Comparison of ENCODE assay signal across 8 cellular contexts in the genomic region with DNA sequence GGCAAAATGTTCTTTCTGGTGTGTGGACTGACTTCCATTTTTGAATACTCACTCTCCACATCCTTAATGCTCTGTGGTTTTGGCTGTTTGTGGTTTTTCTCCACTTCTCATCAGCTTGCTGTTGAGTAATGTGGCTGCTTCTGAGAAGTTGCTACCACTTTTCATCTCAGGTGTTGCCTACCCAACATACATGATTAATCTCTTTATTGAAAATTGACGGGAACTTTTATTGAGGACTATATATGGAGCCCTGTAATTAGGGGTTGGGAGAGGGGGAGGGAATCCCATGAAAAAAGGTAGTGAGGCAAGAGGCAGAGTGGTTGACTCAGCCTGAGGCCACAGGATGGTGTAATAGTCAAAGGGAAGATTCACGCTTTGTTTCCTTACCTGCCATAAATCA. TPM values are rescaled to one million over a fixed set of nuclear protein-coding genes. Genes with fewer than 3 reads are reported as not detected.
DNase-seq lines count a peak whose midpoint lies in the region; ATAC-seq and TF ChIP-seq lines count a peak whose summit lies in the region.

No MANE protein-coding gene starts in this region.

- H3K4me3 Mint-ChIP-seq in activated CD4-positive, alpha-beta memory T cell treated with anti-CD3 and anti-CD28 coated beads for 36 hours: no peak overlapping the region

- POLR2A ChIA-PET in GM10248 (lab: Yijun Ruan, JAX): no interaction called here
- POLR2A ChIA-PET in activated CD4-positive, alpha-beta memory T cell treated with anti-CD3 and anti-CD28 coated beads for 36 hours (lab: Charles Lee): interaction anchor here (0.9 kb wide), 1 partner anchor 71 kb away, joined by 3 read pairs; no protein-coding TSS in a partner anchor

- WGBS in lung, 2 donors: 23 to 59% methylated on average over 2 of the region's 2 CpGs

- TF ChIP-seq CTCF in GM10248 (IDR thresholded peaks at IDR 0.05; ENCODE audit: control extremely low read depth, extremely low read depth, low read depth, missing control alignments) (no peak), lung (IDR thresholded peaks at IDR 0.05; ENCODE audit: control extremely low read depth, extremely low read depth) (no peak)

- CTCF ChIA-PET in GM10248 (lab: Yijun Ruan, JAX): interaction anchor here (0.6 to 3.7 kb wide), 5 partner anchors 10 to 61 kb away, joined by 3 to 19 read pairs (median 5); no protein-coding TSS in a partner anchor
- CTCF ChIA-PET in activated CD4-positive, alpha-beta memory T cell treated with anti-CD3 and anti-CD28 coated beads for 36 hours (lab: Charles Lee): interaction anchor here (0.7 to 2.0 kb wide), 3 partner anchors 10 to 66 kb away, joined by 3 to 4 read pairs (median 4); no protein-coding TSS in a partner anchor

- H3K4me3 ChIP-seq in lung: no peak overlapping the region

- H3K4me1 Mint-ChIP-seq in activated CD4-positive, alpha-beta memory T cell treated with anti-CD3 and anti-CD28 coated beads for 36 hours (ENCODE audit: low read depth): peaks cover 16% of the 10 kb centered on the region

- no peaks in the 10 kb centered on the region for H3K36me3 ChIP-seq in lung (ENCODE audit: control insufficient read depth in 2 of 2, insufficient read depth in 2 of 2, low read length in 2 of 2)

- H3K27me3 Mint-ChIP-seq in activated CD4-positive, alpha-beta memory T cell treated with anti-CD3 and anti-CD28 coated beads for 36 hours: peaks cover 11% of the 10 kb centered on the region

- H3K27me3 ChIP-seq in lung (ENCODE audit: control insufficient read depth, insufficient read depth): no peaks in the 10 kb centered on the region

- H3K9me3 Mint-ChIP-seq in activated CD4-positive, alpha-beta memory T cell treated with anti-CD3 and anti-CD28 coated beads for 36 hours: peaks cover 6% of the 10 kb centered on the region

- peaks cover 0 to 2% of the 10 kb centered on the region in 2 donors for H3K4me1 ChIP-seq in lung (ENCODE audit: control insufficient read depth in 2 of 2, insufficient read depth in 2 of 2, low read length in 2 of 2)

- H3K9me3 ChIP-seq in lung (ENCODE audit: control insufficient read depth in 2 of 2, insufficient read depth in 1 of 2, low read length in 1 of 2): no peaks in the 10 kb centered on the region

- no peaks in the 10 kb centered on the region for H3K36me3 Mint-ChIP-seq in activated CD4-positive, alpha-beta memory T cell treated with anti-CD3 and anti-CD28 coated beads for 36 hours

- peak overlapping the region; percentile 49 for H3K27ac Mint-ChIP-seq in activated CD4-positive, alpha-beta memory T cell treated with anti-CD3 and anti-CD28 coated beads for 36 hours

- intact Hi-C loops in activated CD4-positive, alpha-beta memory T cell treated with anti-CD3 and anti-CD28 coated beads for 36 hours (cut with micrococcal nuclease): loop anchor here (1.0 to 5.0 kb wide), 6 partner anchors 12 to 156 kb away; no protein-coding TSS in a partner anchor

- H3K27ac ChIP-seq in lung (ENCODE audit: low read depth in 1 of 2, low read length in 1 of 2): no peak overlapping the region

- peak; percentile 26 for DNase-seq in GM10248 (ENCODE audit: extremely low spot score)
- DNase-seq in activated CD4-positive, alpha-beta memory T cell treated with anti-CD3 and anti-CD28 coated beads for 36 hours: peak; percentile 50
- no peak for DNase-seq in lung (ENCODE audit: low spot score)
- DNase-seq in GM19238 (ENCODE audit: insufficient read length, low spot score): no peak
- no peak for DNase-seq in OCI-M2 (lab: John Stamatoyannopoulos, UW; ENCODE audit: unreplicated experiment)
- DNase-seq in UCSD-AML1 (lab: John Stamatoyannopoulos, UW; ENCODE audit: unreplicated experiment): no peak

- peak; percentile 70 for ATAC-seq in HG03469 (IDR thresholded peaks at IDR 0.05; ENCODE audit: unreplicated experiment)
- ATAC-seq in lung (ENCODE audit: insufficient read depth, low FRiP score): peak; percentile 59
- ATAC-seq in HG03457 (IDR thresholded peaks at IDR 0.05; ENCODE audit: unreplicated experiment): no peak

RNA-seq across cellular contexts. Expression of gene IL22RA2, which starts 17.6 kb away (rescaled TPM):
- not detected for total RNA-seq in activated CD4-positive, alpha-beta memory T cell treated with anti-CD3 and anti-CD28 coated beads for 36 hours
- under 1 TPM in 1 of 2 donors, not detected in 1; 0.20 TPM for total RNA-seq in lung
- under 1 TPM in 1 of 2 donors, not detected in 1; 0.02 TPM for polyA plus RNA-seq in lung

Comparison
In these comparisons a context has a peak if more than half of its experiments do, and no peak if none do; other contexts are left out.
1. DNase-seq: peak in GM10248 (single experiment) and activated CD4-positive, alpha-beta memory T cell treated with anti-CD3 and anti-CD28 coated beads for 36 hours (single experiment); none in lung (single experiment), GM19238 (single experiment), OCI-M2 (single experiment) and UCSD-AML1 (single experiment).